Comparison of ENCODE assay signal across 7 cellular contexts in the genomic region with DNA sequence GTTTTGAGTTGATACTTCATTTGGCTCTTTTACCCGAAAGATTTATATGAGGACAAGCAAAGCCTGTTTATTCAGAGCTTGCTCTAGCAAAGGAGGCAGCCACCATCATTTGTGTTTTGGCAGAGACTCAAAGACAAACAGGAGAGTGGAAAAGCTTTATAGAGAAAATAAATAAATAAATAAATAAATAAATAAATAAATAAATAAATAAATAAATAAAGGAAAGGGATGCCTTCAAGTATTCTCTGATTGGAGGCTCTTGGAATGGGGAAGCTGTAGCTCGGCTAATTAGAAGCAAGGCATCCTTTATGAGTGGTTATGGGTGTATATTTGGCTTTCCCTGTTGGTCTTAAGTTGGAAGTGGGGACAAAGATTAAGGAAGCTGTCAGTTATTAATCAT.
"Had no signal": no experiment of that assay in that cellular context is flagged by ENCODE, and none has a peak within 500 bp of the region (broad histone marks: within the 10 kb centered on the region; RNA-seq: fewer than 3 reads in every experiment).

No MANE protein-coding gene starts in this region.

- FAIRE-seq: GM12878, GM12891, GM12892, GM18507, GM19239 had no signal

- ATAC-seq: GM12878 had no signal

- H3K4me3 ChIP-seq: GM12878 had no signal

- DNase-seq: GDM1, GF-D8 had no signal
